13 cellular contexts compared by ENCODE assay signal in the genomic region with DNA sequence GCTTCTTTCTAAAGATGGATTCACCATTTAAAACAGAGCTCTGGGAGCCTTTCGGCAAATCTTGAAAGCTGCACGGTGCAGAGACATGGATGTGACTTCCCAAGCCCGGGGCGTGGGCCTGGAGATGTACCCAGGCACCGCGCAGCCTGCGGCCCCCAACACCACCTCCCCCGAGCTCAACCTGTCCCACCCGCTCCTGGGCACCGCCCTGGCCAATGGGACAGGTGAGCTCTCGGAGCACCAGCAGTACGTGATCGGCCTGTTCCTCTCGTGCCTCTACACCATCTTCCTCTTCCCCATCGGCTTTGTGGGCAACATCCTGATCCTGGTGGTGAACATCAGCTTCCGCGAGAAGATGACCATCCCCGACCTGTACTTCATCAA. TPM values are rescaled to one million over a fixed set of nuclear protein-coding genes. Genes with fewer than 3 reads are reported as not detected.
DNase-seq lines count a peak whose midpoint lies in the region; ATAC-seq and TF ChIP-seq lines count a peak whose summit lies in the region.
"Had no signal": no experiment of that assay in that cellular context is flagged by ENCODE, and none has a peak within 500 bp of the region (broad histone marks: within the 10 kb centered on the region; RNA-seq: fewer than 3 reads in every experiment).

No MANE protein-coding gene starts in this region.

- no peak overlapping the region for H3K27ac ChIP-seq in GM23338 (ENCODE audit: low read depth)
- H3K27ac ChIP-seq in MM.1S (ENCODE audit: low read length) = no peak overlapping the region
- no peak overlapping the region for H3K27ac ChIP-seq in gastrocnemius medialis
- H3K27ac ChIP-seq: A549 had no signal

- H3K4me3 ChIP-seq in GM23338 (no peak overlapping the region), MM.1S (ENCODE audit: low read length) (no peak overlapping the region), gastrocnemius medialis (no peak overlapping the region)
- H3K4me3 ChIP-seq: A549, HAP-1, K562 had no signal

- no peaks in the 10 kb centered on the region for H3K36me3 ChIP-seq in GM23338 (ENCODE audit: insufficient read depth)
- H3K36me3 ChIP-seq in MM.1S (replicated peaks; ENCODE audit: insufficient read depth, low read length) = no peaks in the 10 kb centered on the region
- H3K36me3 ChIP-seq in gastrocnemius medialis = no peaks in the 10 kb centered on the region
- H3K36me3 ChIP-seq: HAP-1 had no signal

- H3K36me3 Mint-ChIP-seq in GM23338 (ENCODE audit: low read depth) (no peaks in the 10 kb centered on the region; the same call in 2 of the 3 replicates), WTC11 (peaks cover 2% of the 10 kb centered on the region; the same call in 1 of the 2 replicates), nephron progenitor cell (ENCODE audit: low read depth) (peaks cover 11% of the 10 kb centered on the region), type B pancreatic cell (peaks cover 4% of the 10 kb centered on the region)

- H3K27me3 ChIP-seq in GM23338 (ENCODE audit: insufficient read depth) (no peaks in the 10 kb centered on the region), MM.1S (replicated peaks; ENCODE audit: insufficient read depth, low read length) (no peaks in the 10 kb centered on the region), gastrocnemius medialis (no peaks in the 10 kb centered on the region)
- H3K27me3 ChIP-seq: BE2C had no signal

- TF ChIP-seq CTCF in GM23338 (conservative IDR thresholded peaks at IDR 0.05; ENCODE audit: low read depth in 2 of 2) = no peak
- no peak for TF ChIP-seq CTCF in WTC11 (IDR thresholded peaks at IDR 0.05)
- no peak for TF ChIP-seq CTCF in nephron progenitor cell (IDR thresholded peaks at IDR 0.05)
- no peak for TF ChIP-seq CTCF in type B pancreatic cell (conservative IDR thresholded peaks at IDR 0.05)
- no peak for TF ChIP-seq CTCF in MM.1S (IDR thresholded peaks at IDR 0.05; ENCODE audit: low read length)
- TF ChIP-seq CTCF in gastrocnemius medialis (IDR thresholded peaks at IDR 0.05 in 4 of 5, conservative IDR thresholded peaks at IDR 0.05 in 1 of 5) = no peak

- no peak overlapping the region for H3K9ac ChIP-seq in MM.1S (ENCODE audit: low read length)

- no peak overlapping the region for H3K4me2 ChIP-seq in GM23338
- H3K4me2 ChIP-seq in MM.1S (ENCODE audit: low read depth, low read length) = no peak overlapping the region
- H3K4me2 ChIP-seq: A549 had no signal

- CTCF ChIA-PET in WTC11 (lab: Charles Lee) = interaction anchor here (1.5 to 3.7 kb wide), 3 partner anchors 26 to 99 kb away, joined by 5 to 12 read pairs (median 10); no protein-coding TSS in a partner anchor

- H3K4me1 Mint-ChIP-seq in GM23338 (peaks cover 20% of the 10 kb centered on the region), WTC11 (peaks cover 20% of the 10 kb centered on the region), nephron progenitor cell (peaks cover 82% of the 10 kb centered on the region), type B pancreatic cell (ENCODE audit: unreplicated experiment) (peaks cover 40% of the 10 kb centered on the region)

- DNase-seq in GM23338 (ENCODE audit: low spot score) = no peak
- DNase-seq in WTC11 (ENCODE audit: low spot score) = no peak
- DNase-seq in nephron progenitor cell = no peak
- DNase-seq in type B pancreatic cell (ENCODE audit: extremely low spot score, unreplicated experiment) = no peak
- DNase-seq in MM.1S = no peak
- no peak for DNase-seq in GF-D8 (lab: John Stamatoyannopoulos, UW)
- DNase-seq in gastrocnemius medialis = no peak
- DNase-seq: BE2C; CD8-positive, alpha-beta memory T cell; DMS53 had no signal

- ATAC-seq in GM23338 = no peak
- ATAC-seq in WTC11 = no peak
- no peak for ATAC-seq in gastrocnemius medialis
- ATAC-seq: A549, K562 had no signal

- H3K9me3 Mint-ChIP-seq in GM23338 = no peaks in the 10 kb centered on the region
- H3K9me3 Mint-ChIP-seq in WTC11 = no peaks in the 10 kb centered on the region
- H3K9me3 Mint-ChIP-seq in nephron progenitor cell = no peaks in the 10 kb centered on the region
- no peaks in the 10 kb centered on the region for H3K9me3 Mint-ChIP-seq in type B pancreatic cell
- H3K9me3 Mint-ChIP-seq: CD8-positive, alpha-beta memory T cell had no signal

- peaks cover 15% of the 10 kb centered on the region for H3K79me2 ChIP-seq in GM23338 (replicated peaks; ENCODE audit: insufficient read depth)
- H3K79me2 ChIP-seq in MM.1S (ENCODE audit: low read length) = no peaks in the 10 kb centered on the region

- H3K27me3 Mint-ChIP-seq in GM23338 (ENCODE audit: insufficient read depth, low read depth, poor library complexity) (peaks cover 10% of the 10 kb centered on the region), WTC11 (ENCODE audit: low read depth) (no peaks in the 10 kb centered on the region), nephron progenitor cell (ENCODE audit: low read depth, poor library complexity) (peaks cover 4% of the 10 kb centered on the region), type B pancreatic cell (no peaks in the 10 kb centered on the region)
- H3K27me3 Mint-ChIP-seq: CD8-positive, alpha-beta memory T cell had no signal

- intact Hi-C loops in gastrocnemius medialis (cut with DNase I; ENCODE audit: low total_unique reads) = no loop called here

- H3K4me3 Mint-ChIP-seq in GM23338 = no peak overlapping the region
- no peak overlapping the region for H3K4me3 Mint-ChIP-seq in WTC11
- H3K4me3 Mint-ChIP-seq in nephron progenitor cell = no peak overlapping the region
- H3K4me3 Mint-ChIP-seq in type B pancreatic cell = no peak overlapping the region
- H3K4me3 Mint-ChIP-seq: CD8-positive, alpha-beta memory T cell had no signal

- POLR2A ChIA-PET in WTC11 (lab: Charles Lee) = interaction anchor here (1.1 kb wide), 1 partner anchor 11 kb away, joined by 3 read pairs; no protein-coding TSS in a partner anchor

- H3K4me1 ChIP-seq in GM23338 (ENCODE audit: insufficient read depth) = peaks cover 7% of the 10 kb centered on the region; the same call in 1 of the 2 replicates
- H3K4me1 ChIP-seq in MM.1S (ENCODE audit: low read length) = no peaks in the 10 kb centered on the region
- H3K4me1 ChIP-seq in gastrocnemius medialis = peaks cover 9 to 20% of the 10 kb centered on the region in 2 donors

- in situ Hi-C loops in gastrocnemius medialis (cut with MboI; ENCODE audit: low sequenced_read_pairs in 4 of 4) = no loop called here

- no peaks in the 10 kb centered on the region; the same call in 1 of the 2 replicates for H4K20me1 ChIP-seq in GM23338 (replicated peaks; ENCODE audit: insufficient read depth)
- no peaks in the 10 kb centered on the region for H4K20me1 ChIP-seq in MM.1S (ENCODE audit: insufficient read depth, low read length)

- TF ChIP-seq POLR2A in gastrocnemius medialis (IDR thresholded peaks at IDR 0.05) = no peak

- peak overlapping the region; percentile 66; the same call in 1 of the 2 replicates for H3K27ac Mint-ChIP-seq in GM23338
- peak overlapping the region; percentile 87 for H3K27ac Mint-ChIP-seq in WTC11
- H3K27ac Mint-ChIP-seq in nephron progenitor cell = peak overlapping the region; percentile 96
- peak overlapping the region; percentile 4 for H3K27ac Mint-ChIP-seq in type B pancreatic cell
- H3K27ac Mint-ChIP-seq: CD8-positive, alpha-beta memory T cell had no signal

- H3K9me2 ChIP-seq in GM23338 (ENCODE audit: insufficient read depth) = no peaks in the 10 kb centered on the region
- H3K9me2 ChIP-seq in MM.1S (replicated peaks; ENCODE audit: insufficient read depth, low read length) = no peaks in the 10 kb centered on the region

- H2AFZ ChIP-seq in GM23338 = no peak overlapping the region
- H2AFZ ChIP-seq in MM.1S (ENCODE audit: low read length) = no peak overlapping the region

- H3K9me3 ChIP-seq in MM.1S (replicated peaks; ENCODE audit: insufficient read depth, low read length) (no peaks in the 10 kb centered on the region), gastrocnemius medialis (no peaks in the 10 kb centered on the region)
- H3K9me3 ChIP-seq: A549, BE2C, HAP-1 had no signal

- H3F3A ChIP-seq in GM23338 (replicated peaks; ENCODE audit: low read depth) (no peaks in the 10 kb centered on the region), MM.1S (ENCODE audit: insufficient read depth, low read length) (no peaks in the 10 kb centered on the region)

TF ChIP-seq in GM23338, 12 proteins besides CTCF, POLR2A, EP300 and RAD21 (continues in another document):
- TF ChIP-seq JUNB (IDR thresholded peaks at IDR 0.05; ENCODE audit: unreplicated experiment) (no peak), STAT1 (IDR thresholded peaks at IDR 0.05; ENCODE audit: unreplicated experiment) (no peak), EZH2 (IDR thresholded peaks at IDR 0.05; ENCODE audit: low read depth, unreplicated experiment) (no peak)

TF ChIP-seq in WTC11, 78 proteins besides CTCF, POLR2A, EP300 and RAD21 (continues in another document):
- TF ChIP-seq NFE2L1 (CRISPR knock-in tag; IDR thresholded peaks at IDR 0.05) = no peak
- TF ChIP-seq, protein P1, sequence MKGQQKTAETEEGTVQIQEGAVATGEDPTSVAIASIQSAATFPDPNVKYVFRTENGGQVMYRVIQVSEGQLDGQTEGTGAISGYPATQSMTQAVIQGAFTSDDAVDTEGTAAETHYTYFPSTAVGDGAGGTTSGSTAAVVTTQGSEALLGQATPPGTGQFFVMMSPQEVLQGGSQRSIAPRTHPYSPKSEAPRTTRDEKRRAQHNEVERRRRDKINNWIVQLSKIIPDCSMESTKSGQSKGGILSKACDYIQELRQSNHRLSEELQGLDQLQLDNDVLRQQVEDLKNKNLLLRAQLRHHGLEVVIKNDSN (CRISPR knock-in tag; IDR thresholded peaks at IDR 0.05) = no peak
- TF ChIP-seq, protein P2, sequence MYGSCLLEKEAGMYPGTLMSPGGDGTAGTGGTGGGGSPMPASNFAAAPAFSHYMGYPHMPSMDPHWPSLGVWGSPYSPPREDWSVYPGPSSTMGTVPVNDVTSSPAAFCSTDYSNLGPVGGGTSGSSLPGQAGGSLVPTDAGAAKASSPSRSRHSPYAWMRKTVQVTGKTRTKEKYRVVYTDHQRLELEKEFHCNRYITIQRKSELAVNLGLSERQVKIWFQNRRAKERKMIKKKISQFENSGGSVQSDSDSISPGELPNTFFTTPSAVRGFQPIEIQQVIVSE (CRISPR knock-in tag; IDR thresholded peaks at IDR 0.05; ENCODE audit: borderline replicate concordance) = no peak

RNA-seq across cellular contexts. Expression of gene GPER1, which starts 3.7 kb away (rescaled TPM):
- 2.8 TPM in 1 of 2 replicates, not detected in the other for total RNA-seq in GM23338 (2014; rRNA removed; shearing (Covaris generic))
- 0.42 and 0.89 TPM in 2 replicates for polyA plus RNA-seq in GM23338 (2016; fragmentation: Nextera tagmentation; extraction: Ambion mirVana)
- total RNA-seq in WTC11 (2021) (0.28 to 0.87 TPM (median 0.41 TPM) in 3 replicates), type B pancreatic cell (ENCODE audit: low replicate concordance) (2.5 and 5.0 TPM in 2 replicates), gastrocnemius medialis (1 to 10 TPM in 3 of 4 donors, under 1 TPM in 1; 0.92 to 3.2 (median 2.1) TPM)
- total RNA-seq: CD8-positive, alpha-beta memory T cell had no signal

RNA-seq across cellular contexts. Expression of gene GPR146, which starts 47.3 kb away (rescaled TPM):
- 0.16 and 0.28 TPM in 2 replicates for total RNA-seq in GM23338 (2014; rRNA removed; shearing (Covaris generic))
- polyA plus RNA-seq in GM23338 (2016; fragmentation: Nextera tagmentation; extraction: Ambion mirVana) = 0.37 TPM in 1 of 2 replicates, not detected in the other
- total RNA-seq in WTC11 (2021) (0.87 to 1.1 TPM (median 0.92 TPM) in 3 replicates), type B pancreatic cell (ENCODE audit: low replicate concordance) (1.2 TPM in 2 replicates), gastrocnemius medialis (10 to 100 TPM; 23.3 to 43.8 (median 29.5) TPM)

Comparison
In these comparisons a context has a peak if more than half of its experiments do, and no peak if none do; other contexts are left out.
1. H3K27ac Mint-ChIP-seq: peak in every context shown above with its lines; median percentile 96 in nephron progenitor cell; 87 in WTC11; 66 in GM23338; 4 in type B pancreatic cell.
2. RNA of gene GPR146, which starts 47.3 kb away (total RNA-seq): 23.3 to 43.8 TPM in gastrocnemius medialis; 1.2 TPM in type B pancreatic cell, 0.87 to 1.1 TPM in WTC11 and 0.16 to 0.28 TPM in GM23338; every median in the first group is over 10 times any median in the second.